In genomic region chr3:140899363-140899762, GRCh38 we compare ENCODE assay signal across 24 cellular contexts.
"Had no signal": no experiment of that assay in that cellular context is flagged by ENCODE, and none has a peak within 500 bp of the region (broad histone marks: within the 10 kb centered on the region; RNA-seq: fewer than 3 reads in every experiment).

No MANE protein-coding gene starts in this region.

- H3K27me3 ChIP-seq: adrenal gland, body of pancreas, heart left ventricle, ovary, tibial nerve had no signal

- H3K4me2 ChIP-seq: smooth muscle cell had no signal

- H3K9me3 ChIP-seq: adrenal gland, body of pancreas, esophagus muscularis mucosa, ovary, tibial nerve had no signal

- H3K4me3 ChIP-seq: adrenal gland, body of pancreas, esophagus muscularis mucosa, heart left ventricle, ovary, smooth muscle cell, tibial nerve had no signal

- H3K36me3 ChIP-seq: adrenal gland, esophagus muscularis mucosa, heart left ventricle, ovary, tibial nerve, WERI-Rb-1 had no signal

- DNase-seq: activated CD4-positive, alpha-beta T cell treated with anti-CD3 and anti-CD28 coated beads for 48 hours; activated CD4-positive, alpha-beta T cell treated with anti-CD3 and anti-CD28 coated beads, Interleukin-2, amount 50 U/mL, for 48 hours; activated CD8-positive, alpha-beta memory T cell treated with anti-CD3 and anti-CD28 coated beads for 24 hours; activated effector memory CD4-positive, alpha-beta T cell treated with anti-CD3 and anti-CD28 coated beads, Interleukin-2, amount 50 U/mL, for 16 hours; activated naive CD4-positive, alpha-beta T cell treated with anti-CD3 and anti-CD28 coated beads for 36 hours; activated naive CD8-positive, alpha-beta T cell treated with anti-CD3 and anti-CD28 coated beads for 36 hours; adrenal gland; aorta; body of pancreas; dermis blood vessel endothelial cell; effector CD4-positive, alpha-beta T cell; foreskin keratinocyte; heart left ventricle; mammary epithelial cell; ovary; retina; stimulated activated CD4-positive, alpha-beta T cell treated with anti-CD3 and anti-CD28 coated beads, Interleukin-1b, Interleukin-23, amount 100 ng/mL, for 48 hours; stimulated activated naive B cell treated with anti-CD40 and anti-IgM and Interleukin-4, amounts not matched to agents 10 μg/mL and 1 μg/mL and 100 μg/mL, for 72 hours; T-helper 1 cell; WERI-Rb-1 had no signal

- H3K4me1 ChIP-seq: adrenal gland, esophagus muscularis mucosa, foreskin keratinocyte had no signal

- H3K27ac ChIP-seq: adrenal gland, body of pancreas, esophagus muscularis mucosa, foreskin keratinocyte, heart left ventricle, ovary, tibial nerve, WERI-Rb-1 had no signal

- ATAC-seq: activated CD4-positive, CD25-positive, alpha-beta regulatory T cell treated with anti-CD3 and anti-CD28 coated beads, Interleukin-2, amount 50 U/mL, for 24 hours; stimulated activated naive B cell treated with anti-CD40 and anti-IgM and Interleukin-4, amounts not matched to agents 10 μg/mL and 1 μg/mL and 100 μg/mL, for 72 hours had no signal
